ENCODE assay signal across 24 cellular contexts in the genomic region with DNA sequence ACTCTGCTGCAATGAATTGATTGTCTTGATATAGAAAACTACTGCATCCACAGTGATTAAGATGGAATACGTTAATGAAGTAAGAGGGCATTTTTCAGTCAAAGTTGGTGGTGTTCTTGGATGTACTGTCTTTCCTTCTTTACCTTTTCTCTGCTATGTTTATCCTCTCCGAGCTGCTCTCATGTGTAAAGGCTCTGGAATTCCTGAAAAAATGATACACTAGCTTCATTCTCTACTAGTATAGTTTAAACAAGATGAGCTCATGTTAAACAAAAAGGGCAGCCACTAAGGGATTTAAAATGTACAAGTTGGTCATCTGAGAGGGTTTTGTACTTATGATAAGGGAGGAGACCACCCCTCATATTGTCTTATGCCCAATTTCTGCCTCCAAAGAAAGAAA.
"Had no signal": no experiment of that assay in that cellular context is flagged by ENCODE, and none has a peak within 500 bp of the region (broad histone marks: within the 10 kb centered on the region; RNA-seq: fewer than 3 reads in every experiment).

No MANE protein-coding gene starts in this region.

- H3K9me3 ChIP-seq: adrenal gland, gastrocnemius medialis, ovary, thoracic aorta had no signal

- H3K36me3 ChIP-seq: adrenal gland, brain microvascular endothelial cell, gastrocnemius medialis, ovary, thoracic aorta had no signal

- H3K4me3 ChIP-seq: adrenal gland, coronary artery, dorsolateral prefrontal cortex, gastrocnemius medialis, ovary, skin epidermis, thoracic aorta had no signal

- H3K4me1 ChIP-seq: adrenal gland, gastrocnemius medialis had no signal

- H3K27ac ChIP-seq: adrenal gland, brain microvascular endothelial cell, coronary artery, dorsolateral prefrontal cortex, gastrocnemius medialis, ovary, skin epidermis, thoracic aorta had no signal

- DNase-seq: activated CD4-positive, alpha-beta T cell treated with anti-CD3 and anti-CD28 coated beads for 36 hours; activated CD4-positive, CD25-positive, alpha-beta regulatory T cell; activated CD8-positive, alpha-beta T cell treated with anti-CD3 and anti-CD28 coated beads, Interleukin-2, amount 10 ng/mL, durations not matched to agents 7 days and 5 days; activated effector memory CD4-positive, alpha-beta T cell treated with Interleukin-2 at 50 U/mL for 16 hours; activated naive CD4-positive, alpha-beta T cell treated with anti-CD3 and anti-CD28 coated beads for 36 hours; activated naive CD8-positive, alpha-beta T cell treated with anti-CD3 and anti-CD28 coated beads for 36 hours; activated T-cell treated with anti-CD3 and anti-CD28 coated beads for 4 hours; adrenal gland; aorta; brain microvascular endothelial cell; dorsolateral prefrontal cortex; effector memory CD4-positive, alpha-beta T cell; gastrocnemius medialis; hippocampal formation; left cardiac atrium; left ventricle myocardium superior; naive thymus-derived CD4-positive, alpha-beta T cell; ovary; stimulated activated CD4-positive, alpha-beta T cell treated with anti-CD3 and anti-CD28 coated beads, Interleukin-12 subunit alpha, Interleukin-12 subunit beta, amount 100 ng/mL, for 4 hours; stimulated activated CD4-positive, alpha-beta T cell treated with anti-CD3 and anti-CD28 coated beads, Interleukin-4, amount 100 ng/mL, for 1 hour; trophoblast cell had no signal

- H3K27me3 ChIP-seq: adrenal gland, brain microvascular endothelial cell, dorsolateral prefrontal cortex, gastrocnemius medialis, ovary had no signal
